Comparison of ENCODE assay signal across 2 cellular contexts in the genomic region with DNA sequence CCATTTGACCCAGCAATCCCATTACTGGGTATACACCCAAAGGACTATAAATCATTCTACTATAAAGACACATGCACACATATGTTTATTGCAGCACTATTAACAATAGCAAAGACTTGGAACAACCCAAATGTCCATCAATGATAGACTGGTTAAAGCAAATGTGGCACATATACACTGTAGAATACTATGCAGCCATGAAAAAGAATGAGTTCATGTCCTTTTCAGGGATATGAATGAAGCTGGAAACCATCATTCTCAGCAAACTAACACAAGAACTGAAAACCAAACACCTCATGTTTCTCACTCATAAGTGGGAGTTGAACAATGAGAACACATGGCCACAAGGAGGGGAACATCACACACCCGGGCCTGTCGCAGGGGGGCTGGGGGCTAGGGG. TPM values are rescaled to one million over a fixed set of nuclear protein-coding genes. Genes with fewer than 3 reads are reported as not detected.
"Had no signal": no experiment of that assay in that cellular context is flagged by ENCODE, and none has a peak within 500 bp of the region (broad histone marks: within the 10 kb centered on the region; RNA-seq: fewer than 3 reads in every experiment).

No MANE protein-coding gene starts in this region.

RNA-seq across cellular contexts. Expression of gene CWH43, which starts 2.1 kb away (rescaled TPM):
- total RNA-seq: G401, GM12878 had no signal
- polyA plus RNA-seq: GM12878 had no signal
